ENCODE assay signal across 1 cellular context in the genomic region with DNA sequence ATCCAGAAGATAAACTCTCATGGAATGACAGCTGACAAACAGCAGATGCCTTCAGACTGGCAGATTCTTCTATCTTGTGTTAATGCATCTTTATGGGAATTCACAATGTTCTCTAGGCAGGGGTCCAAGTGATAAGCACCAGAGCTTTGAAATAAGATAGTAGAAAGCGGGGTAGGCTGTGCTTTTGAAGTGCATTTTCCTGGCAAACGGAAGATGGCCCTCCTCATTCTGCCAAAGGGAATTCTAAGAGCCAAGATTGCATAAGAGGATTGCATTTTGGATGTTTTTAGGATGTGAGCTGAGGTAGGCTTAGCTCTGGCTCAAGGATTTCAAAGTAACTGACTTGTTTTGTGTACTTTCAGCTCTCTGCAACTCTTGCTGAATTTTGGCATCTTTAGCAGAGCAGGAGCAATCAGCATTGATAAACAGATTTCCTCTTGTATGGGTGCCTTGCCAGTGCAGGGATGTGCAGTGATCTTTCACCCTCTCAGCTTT.
TF ChIP-seq lines count a peak whose summit lies in the region.

No MANE protein-coding gene starts in this region.

TF ChIP-seq in GM23338, 12 proteins besides CTCF, POLR2A, EP300 and RAD21:
- TF ChIP-seq, protein P1, sequence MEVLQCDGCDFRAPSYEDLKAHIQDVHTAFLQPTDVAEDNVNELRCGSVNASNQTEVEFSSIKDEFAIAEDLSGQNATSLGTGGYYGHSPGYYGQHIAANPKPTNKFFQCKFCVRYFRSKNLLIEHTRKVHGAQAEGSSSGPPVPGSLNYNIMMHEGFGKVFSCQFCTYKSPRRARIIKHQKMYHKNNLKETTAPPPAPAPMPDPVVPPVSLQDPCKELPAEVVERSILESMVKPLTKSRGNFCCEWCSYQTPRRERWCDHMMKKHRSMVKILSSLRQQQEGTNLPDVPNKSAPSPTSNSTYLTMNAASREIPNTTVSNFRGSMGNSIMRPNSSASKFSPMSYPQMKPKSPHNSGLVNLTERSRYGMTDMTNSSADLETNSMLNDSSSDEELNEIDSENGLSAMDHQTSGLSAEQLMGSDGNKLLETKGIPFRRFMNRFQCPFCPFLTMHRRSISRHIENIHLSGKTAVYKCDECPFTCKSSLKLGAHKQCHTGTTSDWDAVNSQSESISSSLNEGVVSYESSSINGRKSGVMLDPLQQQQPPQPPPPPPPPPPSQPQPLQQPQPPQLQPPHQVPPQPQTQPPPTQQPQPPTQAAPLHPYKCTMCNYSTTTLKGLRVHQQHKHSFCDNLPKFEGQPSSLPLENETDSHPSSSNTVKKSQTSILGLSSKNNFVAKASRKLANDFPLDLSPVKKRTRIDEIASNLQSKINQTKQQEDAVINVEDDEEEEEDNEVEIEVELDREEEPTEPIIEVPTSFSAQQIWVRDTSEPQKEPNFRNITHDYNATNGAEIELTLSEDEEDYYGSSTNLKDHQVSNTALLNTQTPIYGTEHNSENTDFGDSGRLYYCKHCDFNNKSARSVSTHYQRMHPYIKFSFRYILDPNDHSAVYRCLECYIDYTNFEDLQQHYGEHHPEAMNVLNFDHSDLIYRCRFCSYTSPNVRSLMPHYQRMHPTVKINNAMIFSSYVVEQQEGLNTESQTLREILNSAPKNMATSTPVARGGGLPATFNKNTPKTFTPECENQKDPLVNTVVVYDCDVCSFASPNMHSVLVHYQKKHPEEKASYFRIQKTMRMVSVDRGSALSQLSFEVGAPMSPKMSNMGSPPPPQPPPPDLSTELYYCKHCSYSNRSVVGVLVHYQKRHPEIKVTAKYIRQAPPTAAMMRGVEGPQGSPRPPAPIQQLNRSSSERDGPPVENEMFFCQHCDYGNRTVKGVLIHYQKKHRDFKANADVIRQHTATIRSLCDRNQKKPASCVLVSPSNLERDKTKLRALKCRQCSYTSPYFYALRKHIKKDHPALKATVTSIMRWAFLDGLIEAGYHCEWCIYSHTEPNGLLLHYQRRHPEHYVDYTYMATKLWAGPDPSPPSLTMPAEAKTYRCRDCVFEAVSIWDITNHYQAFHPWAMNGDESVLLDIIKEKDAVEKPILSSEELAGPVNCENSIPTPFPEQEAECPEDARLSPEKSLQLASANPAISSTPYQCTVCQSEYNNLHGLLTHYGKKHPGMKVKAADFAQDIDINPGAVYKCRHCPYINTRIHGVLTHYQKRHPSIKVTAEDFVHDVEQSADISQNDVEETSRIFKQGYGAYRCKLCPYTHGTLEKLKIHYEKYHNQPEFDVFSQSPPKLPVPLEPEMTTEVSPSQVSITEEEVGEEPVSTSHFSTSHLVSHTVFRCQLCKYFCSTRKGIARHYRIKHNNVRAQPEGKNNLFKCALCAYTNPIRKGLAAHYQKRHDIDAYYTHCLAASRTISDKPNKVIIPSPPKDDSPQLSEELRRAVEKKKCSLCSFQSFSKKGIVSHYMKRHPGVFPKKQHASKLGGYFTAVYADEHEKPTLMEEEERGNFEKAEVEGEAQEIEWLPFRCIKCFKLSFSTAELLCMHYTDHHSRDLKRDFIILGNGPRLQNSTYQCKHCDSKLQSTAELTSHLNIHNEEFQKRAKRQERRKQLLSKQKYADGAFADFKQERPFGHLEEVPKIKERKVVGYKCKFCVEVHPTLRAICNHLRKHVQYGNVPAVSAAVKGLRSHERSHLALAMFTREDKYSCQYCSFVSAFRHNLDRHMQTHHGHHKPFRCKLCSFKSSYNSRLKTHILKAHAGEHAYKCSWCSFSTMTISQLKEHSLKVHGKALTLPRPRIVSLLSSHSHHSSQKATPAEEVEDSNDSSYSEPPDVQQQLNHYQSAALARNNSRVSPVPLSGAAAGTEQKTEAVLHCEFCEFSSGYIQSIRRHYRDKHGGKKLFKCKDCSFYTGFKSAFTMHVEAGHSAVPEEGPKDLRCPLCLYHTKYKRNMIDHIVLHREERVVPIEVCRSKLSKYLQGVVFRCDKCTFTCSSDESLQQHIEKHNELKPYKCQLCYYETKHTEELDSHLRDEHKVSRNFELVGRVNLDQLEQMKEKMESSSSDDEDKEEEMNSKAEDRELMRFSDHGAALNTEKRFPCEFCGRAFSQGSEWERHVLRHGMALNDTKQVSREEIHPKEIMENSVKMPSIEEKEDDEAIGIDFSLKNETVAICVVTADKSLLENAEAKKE (CRISPR knock-in tag; IDR thresholded peaks at IDR 0.05): no peak
- TF ChIP-seq, protein P2, sequence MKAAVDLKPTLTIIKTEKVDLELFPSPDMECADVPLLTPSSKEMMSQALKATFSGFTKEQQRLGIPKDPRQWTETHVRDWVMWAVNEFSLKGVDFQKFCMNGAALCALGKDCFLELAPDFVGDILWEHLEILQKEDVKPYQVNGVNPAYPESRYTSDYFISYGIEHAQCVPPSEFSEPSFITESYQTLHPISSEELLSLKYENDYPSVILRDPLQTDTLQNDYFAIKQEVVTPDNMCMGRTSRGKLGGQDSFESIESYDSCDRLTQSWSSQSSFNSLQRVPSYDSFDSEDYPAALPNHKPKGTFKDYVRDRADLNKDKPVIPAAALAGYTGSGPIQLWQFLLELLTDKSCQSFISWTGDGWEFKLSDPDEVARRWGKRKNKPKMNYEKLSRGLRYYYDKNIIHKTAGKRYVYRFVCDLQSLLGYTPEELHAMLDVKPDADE (IDR thresholded peaks at IDR 0.05): no peak
- TF ChIP-seq STAT1 (IDR thresholded peaks at IDR 0.05; ENCODE audit: unreplicated experiment) (no peak), ZNF331 (CRISPR knock-in tag; IDR thresholded peaks at IDR 0.05; ENCODE audit: low read depth) (no peak), NANOG (IDR thresholded peaks at IDR 0.05; ENCODE audit: borderline replicate concordance) (no peak), EZH2 (IDR thresholded peaks at IDR 0.05; ENCODE audit: low read depth, unreplicated experiment) (no peak)
- TF ChIP-seq, protein P3, sequence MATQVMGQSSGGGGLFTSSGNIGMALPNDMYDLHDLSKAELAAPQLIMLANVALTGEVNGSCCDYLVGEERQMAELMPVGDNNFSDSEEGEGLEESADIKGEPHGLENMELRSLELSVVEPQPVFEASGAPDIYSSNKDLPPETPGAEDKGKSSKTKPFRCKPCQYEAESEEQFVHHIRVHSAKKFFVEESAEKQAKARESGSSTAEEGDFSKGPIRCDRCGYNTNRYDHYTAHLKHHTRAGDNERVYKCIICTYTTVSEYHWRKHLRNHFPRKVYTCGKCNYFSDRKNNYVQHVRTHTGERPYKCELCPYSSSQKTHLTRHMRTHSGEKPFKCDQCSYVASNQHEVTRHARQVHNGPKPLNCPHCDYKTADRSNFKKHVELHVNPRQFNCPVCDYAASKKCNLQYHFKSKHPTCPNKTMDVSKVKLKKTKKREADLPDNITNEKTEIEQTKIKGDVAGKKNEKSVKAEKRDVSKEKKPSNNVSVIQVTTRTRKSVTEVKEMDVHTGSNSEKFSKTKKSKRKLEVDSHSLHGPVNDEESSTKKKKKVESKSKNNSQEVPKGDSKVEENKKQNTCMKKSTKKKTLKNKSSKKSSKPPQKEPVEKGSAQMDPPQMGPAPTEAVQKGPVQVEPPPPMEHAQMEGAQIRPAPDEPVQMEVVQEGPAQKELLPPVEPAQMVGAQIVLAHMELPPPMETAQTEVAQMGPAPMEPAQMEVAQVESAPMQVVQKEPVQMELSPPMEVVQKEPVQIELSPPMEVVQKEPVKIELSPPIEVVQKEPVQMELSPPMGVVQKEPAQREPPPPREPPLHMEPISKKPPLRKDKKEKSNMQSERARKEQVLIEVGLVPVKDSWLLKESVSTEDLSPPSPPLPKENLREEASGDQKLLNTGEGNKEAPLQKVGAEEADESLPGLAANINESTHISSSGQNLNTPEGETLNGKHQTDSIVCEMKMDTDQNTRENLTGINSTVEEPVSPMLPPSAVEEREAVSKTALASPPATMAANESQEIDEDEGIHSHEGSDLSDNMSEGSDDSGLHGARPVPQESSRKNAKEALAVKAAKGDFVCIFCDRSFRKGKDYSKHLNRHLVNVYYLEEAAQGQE (IDR thresholded peaks at IDR 0.05; ENCODE audit: unreplicated experiment): no peak
